8 cellular contexts compared by ENCODE assay signal in the genomic region with DNA sequence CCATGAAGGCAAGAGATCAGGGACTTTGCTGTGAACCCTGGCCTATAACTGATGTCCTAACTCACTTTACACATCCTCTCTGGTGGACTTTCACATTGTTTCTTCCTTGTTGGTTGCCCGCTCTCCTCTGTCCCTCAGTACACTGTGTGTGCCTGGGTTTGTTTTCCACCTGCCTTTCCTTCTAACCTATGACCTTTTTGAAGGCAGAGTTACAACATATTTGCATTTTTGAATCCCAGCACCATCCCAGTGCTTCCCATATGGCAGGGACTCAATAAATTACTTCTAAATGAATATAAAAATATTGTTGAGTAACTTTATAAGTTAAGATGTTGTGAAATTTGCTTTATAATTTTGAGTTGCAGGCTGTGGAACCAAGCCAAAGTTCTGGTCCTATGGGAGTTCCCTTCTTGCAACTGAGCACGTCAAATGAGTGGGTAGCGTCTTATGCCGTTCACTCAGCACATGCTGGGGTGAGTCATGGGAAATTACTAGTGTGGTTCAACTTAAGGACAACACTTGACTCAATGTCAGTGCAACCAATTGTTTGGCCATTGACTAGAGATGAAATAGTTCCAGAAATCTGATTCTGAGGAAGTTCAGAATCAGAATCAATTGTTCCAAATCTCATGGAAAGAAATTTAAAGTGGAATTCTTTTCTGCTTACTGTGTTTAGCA.
DNase-seq lines count a peak whose midpoint lies in the region; ATAC-seq, FAIRE-seq and TF ChIP-seq lines count a peak whose summit lies in the region.

No MANE protein-coding gene starts in this region.

- no peaks in the 10 kb centered on the region for H3K79me2 ChIP-seq in fibroblast of lung (ENCODE audit: control insufficient read depth, insufficient read depth, low read length)
- H3K79me2 ChIP-seq in MM.1S (ENCODE audit: low read length) = no peaks in the 10 kb centered on the region

- H3K27ac Mint-ChIP-seq in T-helper 17 cell = no peak overlapping the region

- H3K4me1 ChIP-seq in fibroblast of lung (ENCODE audit: control insufficient read depth, extremely low read depth, insufficient read depth, low read length) (peaks cover 4% of the 10 kb centered on the region), subcutaneous abdominal adipose tissue (ENCODE audit: control insufficient read depth in 5 of 5, insufficient read depth in 5 of 5, low read length in 5 of 5) (peaks cover 5 to 31% (median 22%) of the 10 kb centered on the region in 5 donors), MM.1S (ENCODE audit: low read length) (no peaks in the 10 kb centered on the region), kidney (ENCODE audit: control insufficient read depth in 1 of 2, insufficient read depth in 1 of 2, low read depth in 1 of 2, low read length in 2 of 2) (no peaks in the 10 kb centered on the region)

- H3K4me2 ChIP-seq in fibroblast of lung (ENCODE audit: extremely low read depth, insufficient read depth, low read length) (peak overlapping the region; percentile 17), MM.1S (ENCODE audit: low read depth, low read length) (no peak overlapping the region)

- H4K20me1 ChIP-seq in fibroblast of lung (ENCODE audit: control insufficient read depth, extremely low read depth, insufficient read depth, low read length) (no peaks in the 10 kb centered on the region), MM.1S (ENCODE audit: insufficient read depth, low read length) (no peaks in the 10 kb centered on the region)

- peak overlapping the region; percentile 51 for H3K27ac ChIP-seq in fibroblast of lung (ENCODE audit: insufficient read depth, low read length)
- H3K27ac ChIP-seq in subcutaneous abdominal adipose tissue (ENCODE audit: low read depth, low read length) = peak overlapping the region; percentile 96
- no peak overlapping the region for H3K27ac ChIP-seq in MM.1S (ENCODE audit: low read length)
- H3K27ac ChIP-seq in kidney (ENCODE audit: low read depth in 2 of 2, low read length in 2 of 2) = no peak overlapping the region

- H2AFZ ChIP-seq in fibroblast of lung (ENCODE audit: low read length) (no peak overlapping the region), MM.1S (ENCODE audit: low read length) (no peak overlapping the region)

- no peak for TF ChIP-seq CTCF in GM12864 (IDR thresholded peaks at IDR 0.05; ENCODE audit: low read depth, low read length, missing control alignments)
- TF ChIP-seq CTCF in fibroblast of lung (conservative IDR thresholded peaks at IDR 0.05 in 1 of 2, IDR thresholded peaks at IDR 0.05 in 1 of 2; ENCODE audit: low read depth in 1 of 2, low read length in 2 of 2) = no peak
- TF ChIP-seq CTCF in MM.1S (IDR thresholded peaks at IDR 0.05; ENCODE audit: low read length) = no peak
- TF ChIP-seq CTCF in kidney (IDR thresholded peaks at IDR 0.05; ENCODE audit: borderline replicate concordance, extremely low read depth, insufficient read depth) = no peak

- H3K9me2 ChIP-seq in MM.1S (replicated peaks; ENCODE audit: insufficient read depth, low read length) = no peaks in the 10 kb centered on the region

- H3K36me3 ChIP-seq in fibroblast of lung (ENCODE audit: control insufficient read depth, insufficient read depth, low read length) = no peaks in the 10 kb centered on the region
- H3K36me3 ChIP-seq in subcutaneous abdominal adipose tissue (ENCODE audit: control insufficient read depth in 5 of 5, insufficient read depth in 5 of 5, low read length in 5 of 5) = no peaks in the 10 kb centered on the region
- no peaks in the 10 kb centered on the region for H3K36me3 ChIP-seq in MM.1S (replicated peaks; ENCODE audit: insufficient read depth, low read length)
- no peaks in the 10 kb centered on the region for H3K36me3 ChIP-seq in kidney (ENCODE audit: control insufficient read depth in 1 of 2, insufficient read depth in 2 of 2, low read length in 2 of 2)

- no peak for ATAC-seq in T-helper 17 cell

- no peaks in the 10 kb centered on the region for H3K27me3 Mint-ChIP-seq in T-helper 17 cell

- H3K4me3 Mint-ChIP-seq in T-helper 17 cell = no peak overlapping the region

- no peaks in the 10 kb centered on the region for H3F3A ChIP-seq in MM.1S (ENCODE audit: insufficient read depth, low read length)

- no peaks in the 10 kb centered on the region for H3K9me3 ChIP-seq in fibroblast of lung (ENCODE audit: control insufficient read depth, insufficient read depth, low read depth, low read length)
- H3K9me3 ChIP-seq in subcutaneous abdominal adipose tissue (ENCODE audit: control insufficient read depth in 5 of 5, low read length in 5 of 5) = no peaks in the 10 kb centered on the region
- H3K9me3 ChIP-seq in MM.1S (replicated peaks; ENCODE audit: insufficient read depth, low read length) = no peaks in the 10 kb centered on the region
- H3K9me3 ChIP-seq in T-helper 17 cell (ENCODE audit: control insufficient read depth, low read length, poor library complexity, severe bottlenecking) = no peaks in the 10 kb centered on the region
- no peaks in the 10 kb centered on the region for H3K9me3 ChIP-seq in kidney (ENCODE audit: control insufficient read depth in 1 of 2, low read length in 2 of 2)

- H3K4me3 ChIP-seq in GM12864 (ENCODE audit: low read depth, low read length) (no peak overlapping the region), fibroblast of lung (replicated peaks in 1 of 4; ENCODE audit: control extremely low read depth in 1 of 4, insufficient read depth in 1 of 4, low read depth in 3 of 4, low read length in 4 of 4) (no peak overlapping the region), subcutaneous abdominal adipose tissue (ENCODE audit: low read depth in 1 of 5, low read length in 5 of 5) (no peak overlapping the region), MM.1S (ENCODE audit: low read length) (no peak overlapping the region), kidney (ENCODE audit: low read length in 2 of 2) (no peak overlapping the region)

- intact Hi-C loops in kidney (cut with DNase I) = no loop called here

- H3K9ac ChIP-seq in fibroblast of lung (ENCODE audit: insufficient read depth, low read length) (no peak overlapping the region), subcutaneous abdominal adipose tissue (ENCODE audit: low read length in 5 of 5) (peak overlapping the region in 2 of 5 donors; percentile 26 to 39), MM.1S (ENCODE audit: low read length) (no peak overlapping the region), kidney (ENCODE audit: low read length in 2 of 2) (no peak overlapping the region)

- FAIRE-seq in kidney (lab: Jason Lieb, UNC) = no peak

- H3K27me3 ChIP-seq in fibroblast of lung (ENCODE audit: control insufficient read depth, insufficient read depth, low read length) (no peaks in the 10 kb centered on the region), subcutaneous abdominal adipose tissue (ENCODE audit: control insufficient read depth in 5 of 5, insufficient read depth in 4 of 5, low read length in 5 of 5) (no peaks in the 10 kb centered on the region), MM.1S (replicated peaks; ENCODE audit: insufficient read depth, low read length) (no peaks in the 10 kb centered on the region)

- peak; percentile 30 for DNase-seq in GM12864 (ENCODE audit: low read depth)
- peak; percentile 96 for DNase-seq in H4 (ENCODE audit: low spot score)
- peak; percentile 100 for DNase-seq in NCI-H226
- peak; percentile 99 to 100 for DNase-seq in fibroblast of lung (ENCODE audit: low read depth in 2 of 2)
- no peak for DNase-seq in MM.1S
- no peak for DNase-seq in T-helper 17 cell
- no peak for DNase-seq in kidney

- H3K36me3 Mint-ChIP-seq in T-helper 17 cell (ENCODE audit: low read depth) = no peaks in the 10 kb centered on the region

- H3K4me1 Mint-ChIP-seq in T-helper 17 cell = no peaks in the 10 kb centered on the region

Comparison
In these comparisons a context has a peak if more than half of its experiments do, and no peak if none do; other contexts are left out.
1. DNase-seq: peak in GM12864 (single experiment), H4 (single experiment), NCI-H226 (single experiment) and fibroblast of lung (2 of 2); none in MM.1S (single experiment), T-helper 17 cell (0 of 3) and kidney (single experiment).
2. H3K27ac ChIP-seq: peak in fibroblast of lung (single experiment) and subcutaneous abdominal adipose tissue (single experiment); none in MM.1S (single experiment) and kidney (0 of 2).